Comparison of ENCODE assay signal across 12 cellular contexts in genomic region chr18:79439201-79440023, GRCh38. TPM values are rescaled to one million over a fixed set of nuclear protein-coding genes. Genes with fewer than 3 reads are reported as not detected.
A peak's percentile ranks its signal among the peaks of the same experiment; 100 is the strongest.
DNase-seq lines count a peak whose midpoint lies in the region; ATAC-seq and TF ChIP-seq lines count a peak whose summit lies in the region.
"Had no signal": no experiment of that assay in that cellular context is flagged by ENCODE, and none has a peak within 500 bp of the region (broad histone marks: within the 10 kb centered on the region; RNA-seq: fewer than 3 reads in every experiment).

No MANE protein-coding gene starts in this region.

- no peak overlapping the region for H3K9ac ChIP-seq in PC-3 (ENCODE audit: low read length)

- H2AFZ ChIP-seq in PC-3 (ENCODE audit: low read length): no peak overlapping the region

- peaks cover 33% of the 10 kb centered on the region for H3K36me3 Mint-ChIP-seq in activated naive CD8-positive, alpha-beta T cell treated with anti-CD3 and anti-CD28 coated beads for 36 hours

- TF ChIP-seq CTCF in PC-3 (conservative IDR thresholded peaks at IDR 0.05; ENCODE audit: low read depth, low read length): no peak
- no peak for TF ChIP-seq CTCF in coronary artery (IDR thresholded peaks at IDR 0.05)

- H3K27ac ChIP-seq in PC-3 (ENCODE audit: low read length) (no peak overlapping the region), coronary artery (no peak overlapping the region)
- H3K27ac ChIP-seq: ascending aorta had no signal

- H3K9me2 ChIP-seq in PC-3 (replicated peaks; ENCODE audit: low read length): no peaks in the 10 kb centered on the region

- no peaks in the 10 kb centered on the region for H3K79me2 ChIP-seq in PC-3 (ENCODE audit: low read length)

- H3K9me3 Mint-ChIP-seq in activated naive CD8-positive, alpha-beta T cell treated with anti-CD3 and anti-CD28 coated beads for 36 hours: no peaks in the 10 kb centered on the region
- H3K9me3 Mint-ChIP-seq: CD8-positive, alpha-beta memory T cell had no signal

- no peaks in the 10 kb centered on the region for H3K36me3 ChIP-seq in PC-3 (ENCODE audit: low read depth, low read length)

- H3K27ac Mint-ChIP-seq in activated naive CD8-positive, alpha-beta T cell treated with anti-CD3 and anti-CD28 coated beads for 36 hours: peak overlapping the region; percentile 38

- H3K4me1 Mint-ChIP-seq in activated naive CD8-positive, alpha-beta T cell treated with anti-CD3 and anti-CD28 coated beads for 36 hours: peaks cover 33% of the 10 kb centered on the region

- H3K4me1 ChIP-seq in PC-3 (ENCODE audit: insufficient read depth, low read length): peaks cover 12% of the 10 kb centered on the region; the same call in 1 of the 2 replicates
- H3K4me1 ChIP-seq: ascending aorta had no signal

- no peak overlapping the region for H3K4me3 Mint-ChIP-seq in activated naive CD8-positive, alpha-beta T cell treated with anti-CD3 and anti-CD28 coated beads for 36 hours

- peak overlapping the region; percentile 55 for H3K4me2 ChIP-seq in PC-3 (ENCODE audit: low read length)

- POLR2A ChIA-PET in PC-3 (lab: Charles Lee; ENCODE audit: unreplicated experiment): no interaction called here

- DNase-seq in AG20443 (ENCODE audit: low spot score): peak; percentile 42
- DNase-seq in PC-3: peak; percentile 57
- peak; percentile 22 for DNase-seq in activated naive CD8-positive, alpha-beta T cell treated with anti-CD3 and anti-CD28 coated beads for 36 hours
- DNase-seq in renal cortical epithelial cell (ENCODE audit: low read depth): peak; percentile 40
- no peak for DNase-seq in coronary artery (ENCODE audit: low spot score)
- DNase-seq: NCI-H1417, occipital lobe had no signal

- ATAC-seq in PC-3: peak; percentile 70
- no peak for ATAC-seq in HG03108 (IDR thresholded peaks at IDR 0.05; ENCODE audit: unreplicated experiment)
- ATAC-seq in HG03097 (IDR thresholded peaks at IDR 0.05; ENCODE audit: low FRiP score, unreplicated experiment): no peak
- ATAC-seq in GM19324 (IDR thresholded peaks at IDR 0.05; ENCODE audit: low FRiP score, unreplicated experiment): no peak

- H3K4me3 ChIP-seq in PC-3 (ENCODE audit: low read length): 0 out of 2 replicates have a peak overlapping the region, but pooled peaks have one; percentile 2
- no peak overlapping the region for H3K4me3 ChIP-seq in coronary artery
- H3K4me3 ChIP-seq: ascending aorta had no signal

- no peaks in the 10 kb centered on the region for H4K20me1 ChIP-seq in PC-3 (ENCODE audit: low read length)

- intact Hi-C loops in PC-3 (cut with micrococcal nuclease): no loop called here

- no peaks in the 10 kb centered on the region for H3F3A ChIP-seq in PC-3 (ENCODE audit: low read length, unreplicated experiment)

- BruUV-seq in PC-3 (replicated peaks; lab: Mats Ljungman, UMichigan): no TSS peak

- CTCF ChIA-PET in PC-3 (lab: Charles Lee): no interaction called here

- H3K9me3 ChIP-seq in PC-3 (ENCODE audit: low read length): no peaks in the 10 kb centered on the region
- H3K9me3 ChIP-seq: ascending aorta had no signal

- no peaks in the 10 kb centered on the region for H3K27me3 ChIP-seq in PC-3 (ENCODE audit: low read length)
- H3K27me3 ChIP-seq: ascending aorta had no signal

- H3K27me3 Mint-ChIP-seq in activated naive CD8-positive, alpha-beta T cell treated with anti-CD3 and anti-CD28 coated beads for 36 hours: no peaks in the 10 kb centered on the region
- H3K27me3 Mint-ChIP-seq: CD8-positive, alpha-beta memory T cell had no signal

RNA-seq across cellular contexts. Expression of gene NFATC1, which starts 43.7 kb away (rescaled TPM):
- total RNA-seq in PC-3 (2014; rRNA removed): 5.9 and 9.8 TPM in 2 replicates
- total RNA-seq in activated naive CD8-positive, alpha-beta T cell treated with anti-CD3 and anti-CD28 coated beads for 36 hours: 10 to 100 TPM; 94.2 to 98.5 TPM
- total RNA-seq in renal cortical epithelial cell: 0.52 and 1.1 TPM in 2 replicates
